Comparison of ENCODE assay signal across 20 cellular contexts in genomic region chr1:212213754-212214153, GRCh38.
DNase-seq lines count a peak whose midpoint lies in the region; ATAC-seq and TF ChIP-seq lines count a peak whose summit lies in the region.
"Had no signal": no experiment of that assay in that cellular context is flagged by ENCODE, and none has a peak within 500 bp of the region (broad histone marks: within the 10 kb centered on the region; RNA-seq: fewer than 3 reads in every experiment).

No MANE protein-coding gene starts in this region.

- intact Hi-C loops in mucosa of descending colon (cut with DNase I, micrococcal nuclease): no loop called here

- H3K4me3 Mint-ChIP-seq in endodermal cell: no peak overlapping the region

- no peak for TF ChIP-seq CTCF in endodermal cell (conservative IDR thresholded peaks at IDR 0.05)
- no peak for TF ChIP-seq CTCF in mucosa of descending colon (IDR thresholded peaks at IDR 0.05)

- H3K27ac Mint-ChIP-seq in endodermal cell: peak overlapping the region; percentile 19

- WGBS in endodermal cell (ENCODE audit: insufficient coverage in 1 of 2, insufficient read length in 1 of 2), 2 experiments: 96 to 100% methylated on average over 2 to 3 of the region's 3 CpGs

- DNase-seq in HuH-7 (ENCODE audit: low spot score) (peak; percentile 24), endodermal cell (no peak), mucosa of descending colon (peak in 1 of 3 donors; percentile 52), NOMO-1 treated with dmso at 0.1 percent for 144 hours (lab: John Stamatoyannopoulos, UW; ENCODE audit: unreplicated experiment) (no peak), NCI-H1048 (lab: John Stamatoyannopoulos, UW) (no peak), cerebellar nuclear complex (lab: John Stamatoyannopoulos, UW) (no peak)
- DNase-seq: DMS53, EL, GF-D8, H7, KBM-7, NCI-H1092 treated with DMSO at 0.1 percent for 48 hours, NCI-H1436 treated with DMSO at 0.1 percent for 48 hours, NCI-H2029 treated with DMSO at 0.1 percent for 48 hours, NCI-H345, NCI-H526 had no signal

- no peaks in the 10 kb centered on the region for H3K27me3 Mint-ChIP-seq in endodermal cell (ENCODE audit: insufficient read depth)

- no peaks in the 10 kb centered on the region for H3K9me3 ChIP-seq in endodermal cell (ENCODE audit: control insufficient read depth, low read length)
- no peaks in the 10 kb centered on the region for H3K9me3 ChIP-seq in mucosa of descending colon
- H3K9me3 ChIP-seq in subcutaneous abdominal adipose tissue (ENCODE audit: control insufficient read depth in 5 of 5, low read length in 5 of 5): no peaks in the 10 kb centered on the region
- H3K9me3 ChIP-seq: SJSA1 had no signal

- H3K27ac ChIP-seq in endodermal cell (ENCODE audit: low read depth, low read length): no peak overlapping the region
- H3K27ac ChIP-seq in subcutaneous abdominal adipose tissue (ENCODE audit: low read depth, low read length): peak overlapping the region; percentile 88
- H3K27ac ChIP-seq: C4-2B, SJSA1 had no signal

- no peaks in the 10 kb centered on the region for H3K36me3 Mint-ChIP-seq in endodermal cell (ENCODE audit: low read depth)

- H3K36me3 ChIP-seq in endodermal cell (ENCODE audit: control insufficient read depth, insufficient read depth, low read length): no peaks in the 10 kb centered on the region
- no peaks in the 10 kb centered on the region for H3K36me3 ChIP-seq in mucosa of descending colon (ENCODE audit: low read depth)
- no peaks in the 10 kb centered on the region for H3K36me3 ChIP-seq in subcutaneous abdominal adipose tissue (ENCODE audit: control insufficient read depth in 5 of 5, insufficient read depth in 5 of 5, low read length in 5 of 5)
- H3K36me3 ChIP-seq: SJSA1 had no signal

- H3K9me3 Mint-ChIP-seq in endodermal cell: peaks cover 2% of the 10 kb centered on the region

- peak; percentile 89 for ATAC-seq in mucosa of descending colon
- ATAC-seq: Right ventricle myocardium inferior had no signal

- H3K9ac ChIP-seq in endodermal cell (ENCODE audit: extremely low read depth, low read length, poor library complexity, severe bottlenecking) (no peak overlapping the region), subcutaneous abdominal adipose tissue (ENCODE audit: low read length in 5 of 5) (peak overlapping the region in 1 of 5 donors; percentile 32)

- H3K4me1 ChIP-seq in endodermal cell (ENCODE audit: control insufficient read depth, insufficient read depth, low read length) (peaks cover 20% of the 10 kb centered on the region), mucosa of descending colon (ENCODE audit: low read depth) (peaks cover 18% of the 10 kb centered on the region), subcutaneous abdominal adipose tissue (ENCODE audit: control insufficient read depth in 5 of 5, insufficient read depth in 5 of 5, low read length in 5 of 5) (peaks cover 6 to 41% (median 35%) of the 10 kb centered on the region in 5 donors)

- H3K27me3 ChIP-seq in endodermal cell (ENCODE audit: control insufficient read depth, insufficient read depth, low read length, poor library complexity, severe bottlenecking): no peaks in the 10 kb centered on the region
- H3K27me3 ChIP-seq in subcutaneous abdominal adipose tissue (ENCODE audit: control insufficient read depth in 5 of 5, insufficient read depth in 4 of 5, low read length in 5 of 5): no peaks in the 10 kb centered on the region
- H3K27me3 ChIP-seq: SJSA1 had no signal

- peaks cover 43% of the 10 kb centered on the region for H3K4me1 Mint-ChIP-seq in endodermal cell

- H3K4me3 ChIP-seq in endodermal cell (ENCODE audit: low read length): peak overlapping the region; percentile 20
- H3K4me3 ChIP-seq in mucosa of descending colon: no peak overlapping the region
- no peak overlapping the region for H3K4me3 ChIP-seq in subcutaneous abdominal adipose tissue (ENCODE audit: low read depth in 1 of 5, low read length in 5 of 5)
- H3K4me3 ChIP-seq: SJSA1 had no signal
